17 cellular contexts compared by ENCODE assay signal in genomic region chr1:109027841-109028240, GRCh38. TPM values are rescaled to one million over a fixed set of nuclear protein-coding genes. Genes with fewer than 3 reads are reported as not detected.
DNase-seq lines count a peak whose midpoint lies in the region; ATAC-seq and TF ChIP-seq lines count a peak whose summit lies in the region.
"Had no signal": no experiment of that assay in that cellular context is flagged by ENCODE, and none has a peak within 500 bp of the region (broad histone marks: within the 10 kb centered on the region; RNA-seq: fewer than 3 reads in every experiment).

No MANE protein-coding gene starts in this region.

- no peak overlapping the region for H4K5ac ChIP-seq in mesendoderm (ENCODE audit: low read length)

- RAD21 ChIA-PET in HCT116 (lab: Charles Lee; ENCODE audit: low non-redundant PET in 1 of 2, low total read pairs in 2 of 2, uncharacterized antibody in 2 of 2, unreplicated experiment in 2 of 2) = no interaction called here

- H3K79me1 ChIP-seq in mesendoderm (ENCODE audit: low read length) = no peaks in the 10 kb centered on the region

- H3K4me2 ChIP-seq in HCT116 (ENCODE audit: low read length) (no peak overlapping the region), mesendoderm (ENCODE audit: low read length) (no peak overlapping the region)

- no peak overlapping the region for H2BK15ac ChIP-seq in mesendoderm (replicated peaks; ENCODE audit: low read depth)

- no peak overlapping the region for H3K27ac Mint-ChIP-seq in CD14-positive monocyte
- H3K27ac Mint-ChIP-seq: activated naive CD8-positive, alpha-beta T cell; T-cell had no signal

- H3K4me3 ChIP-seq in HCT116 (replicated peaks in 1 of 2; ENCODE audit: low read depth in 1 of 2, low read length in 2 of 2) = no peak overlapping the region
- no peak overlapping the region for H3K4me3 ChIP-seq in adipocyte (ENCODE audit: low read length)
- H3K4me3 ChIP-seq in mesendoderm (ENCODE audit: low read length) = no peak overlapping the region
- H3K4me3 ChIP-seq in transverse colon = no peak overlapping the region
- H3K4me3 ChIP-seq: tibial artery had no signal

- H3K27me3 ChIP-seq in HCT116 (ENCODE audit: insufficient read depth, low read length) = no peaks in the 10 kb centered on the region
- H3K27me3 ChIP-seq in adipocyte (replicated peaks; ENCODE audit: control insufficient read depth, insufficient read depth, low read length) = no peaks in the 10 kb centered on the region
- no peaks in the 10 kb centered on the region for H3K27me3 ChIP-seq in mesendoderm (ENCODE audit: insufficient read depth, low read length, poor library complexity)
- H3K27me3 ChIP-seq in transverse colon = no peaks in the 10 kb centered on the region
- H3K27me3 ChIP-seq: tibial artery had no signal

- TF ChIP-seq CTCF in CD14-positive monocyte (IDR thresholded peaks at IDR 0.05) (peak; percentile 62), HCT116 (IDR thresholded peaks at IDR 0.05 in 2 of 3, conservative IDR thresholded peaks at IDR 0.05 in 1 of 3; ENCODE audit: borderline replicate concordance in 1 of 3, insufficient read depth in 1 of 3, low read depth in 2 of 3, low read length in 2 of 3) (peak in 2 of 3 experiments; percentile 12 to 41; a peak in 3 of 6 replicates), transverse colon (IDR thresholded peaks at IDR 0.05) (no peak)

- no TSS peak for BruUV-seq in HCT116 (replicated peaks; lab: Mats Ljungman, UMichigan)

- H3K4me1 Mint-ChIP-seq in CD14-positive monocyte = no peaks in the 10 kb centered on the region

- H3K27me3 Mint-ChIP-seq in CD14-positive monocyte (ENCODE audit: low read depth in 3 of 3) = no peaks in the 10 kb centered on the region
- H3K27me3 Mint-ChIP-seq: activated naive CD8-positive, alpha-beta T cell; T-cell had no signal

- POLR2A ChIA-PET in HCT116 (lab: Charles Lee) = interaction anchor here (1.0 kb wide), 1 partner anchor 12 kb away, joined by 4 read pairs; no protein-coding TSS in a partner anchor

- no peak overlapping the region for H2BK5ac ChIP-seq in mesendoderm (ENCODE audit: low read length)

- intact Hi-C loops in CD14-positive monocyte (cut with micrococcal nuclease) = loop anchor here in 1 of 2 donors (10.0 kb wide), 1 partner anchor 167 kb away; no protein-coding TSS in a partner anchor
- intact Hi-C loops in HCT116 (cut with micrococcal nuclease) = no loop called here
- intact Hi-C loops in transverse colon (cut with DNase I; ENCODE audit: low total_unique reads) = no loop called here

- H3K36me3 Mint-ChIP-seq in CD14-positive monocyte = peaks cover 3 to 9% of the 10 kb centered on the region in 2 donors

- no peaks in the 10 kb centered on the region for H3K9me3 Mint-ChIP-seq in CD14-positive monocyte
- H3K9me3 Mint-ChIP-seq: T-cell had no signal

- H3K23ac ChIP-seq in mesendoderm (ENCODE audit: low read length) = no peak overlapping the region

- no peak overlapping the region for H2AK5ac ChIP-seq in mesendoderm (ENCODE audit: low read length)

- TF ChIP-seq RAD21 in HCT116 (IDR thresholded peaks at IDR 0.05; ENCODE audit: low read depth) = no peak

- no peak overlapping the region for H3K56ac ChIP-seq in mesendoderm (ENCODE audit: low read length)

- H2AFZ ChIP-seq in HCT116 (ENCODE audit: low read depth, low read length, poor library complexity, severe bottlenecking) = no peak overlapping the region

- H3K9ac ChIP-seq in HCT116 (ENCODE audit: low read length) (no peak overlapping the region), adipocyte (ENCODE audit: low read length) (no peak overlapping the region), mesendoderm (ENCODE audit: low read length) (no peak overlapping the region)

- no peaks in the 10 kb centered on the region for H3K9me2 ChIP-seq in HCT116 (ENCODE audit: insufficient read depth)

- ATAC-seq in HCT116 (no peak), HG03521 (IDR thresholded peaks at IDR 0.05; ENCODE audit: unreplicated experiment) (no peak), GM21786 (IDR thresholded peaks at IDR 0.05; ENCODE audit: unreplicated experiment) (no peak)
- ATAC-seq: left colon, T-cell had no signal

- H3K4me1 ChIP-seq in HCT116 (ENCODE audit: control insufficient read depth in 1 of 2, insufficient read depth in 2 of 2, low read length in 2 of 2) (no peaks in the 10 kb centered on the region), adipocyte (ENCODE audit: control insufficient read depth, insufficient read depth, low read length) (no peaks in the 10 kb centered on the region), mesendoderm (ENCODE audit: control insufficient read depth, low read depth, low read length) (no peaks in the 10 kb centered on the region), transverse colon (no peaks in the 10 kb centered on the region)
- H3K4me1 ChIP-seq: tibial artery had no signal

- DNase-seq in CD14-positive monocyte (ENCODE audit: low spot score) (no peak), HCT116 (ENCODE audit: low read depth, low spot score) (no peak), adipocyte (ENCODE audit: low read depth) (peak; percentile 8), mesendoderm (no peak), transverse colon (no peak)
- DNase-seq: caudate nucleus, COR-L47, GF-D8, GOT3, left colon, NCI-H1436 treated with DMSO at 0.1 percent for 48 hours, NCI-H446, T-cell, tibial artery had no signal

- CTCF ChIA-PET in HCT116 (lab: Charles Lee) = interaction anchor here (0.8 to 1.6 kb wide), 8 partner anchors 10 to 85 kb away, joined by 3 to 15 read pairs (median 4); partner anchors contain the start of gene WDR47

- H3K4ac ChIP-seq in mesendoderm (ENCODE audit: low read depth, low read length) = no peak overlapping the region

- peak overlapping the region; percentile 76 for H4K8ac ChIP-seq in mesendoderm (ENCODE audit: low read depth, low read length)

- H3K18ac ChIP-seq in mesendoderm (ENCODE audit: low read length) = no peak overlapping the region

- no peaks in the 10 kb centered on the region for H4K20me1 ChIP-seq in HCT116 (ENCODE audit: insufficient read depth)

- H2BK120ac ChIP-seq in mesendoderm (ENCODE audit: low read depth, low read length) = no peak overlapping the region

- no peaks in the 10 kb centered on the region for H3K79me2 ChIP-seq in HCT116 (ENCODE audit: insufficient read depth, low read length)
- no peaks in the 10 kb centered on the region for H3K79me2 ChIP-seq in mesendoderm (ENCODE audit: control insufficient read depth, insufficient read depth, low read length)

- no peak for TF ChIP-seq EP300 in transverse colon (IDR thresholded peaks at IDR 0.05; ENCODE audit: low read depth)

- H3K27ac ChIP-seq in HCT116 (ENCODE audit: low read depth, low read length) (no peak overlapping the region), mesendoderm (ENCODE audit: low read depth, low read length) (no peak overlapping the region), transverse colon (no peak overlapping the region)
- H3K27ac ChIP-seq: tibial artery had no signal

- H3K36me3 ChIP-seq in HCT116 (ENCODE audit: control insufficient read depth in 1 of 2, insufficient read depth in 2 of 2, low read length in 2 of 2) (no peaks in the 10 kb centered on the region), adipocyte (ENCODE audit: control insufficient read depth, insufficient read depth, low read length, severe bottlenecking) (no peaks in the 10 kb centered on the region), mesendoderm (ENCODE audit: control insufficient read depth, insufficient read depth, low read length) (no peaks in the 10 kb centered on the region), transverse colon (no peaks in the 10 kb centered on the region)

- H3K4me3 Mint-ChIP-seq in CD14-positive monocyte = no peak overlapping the region
- H3K4me3 Mint-ChIP-seq: activated naive CD8-positive, alpha-beta T cell; T-cell had no signal

- no peak for TF ChIP-seq POLR2A in HCT116 (IDR thresholded peaks at IDR 0.05; ENCODE audit: borderline replicate concordance, extremely low read depth, insufficient read depth, insufficient read length)
- TF ChIP-seq POLR2A in transverse colon (IDR thresholded peaks at IDR 0.05) = no peak

- no peaks in the 10 kb centered on the region for H3K9me3 ChIP-seq in HCT116 (ENCODE audit: control insufficient read depth in 1 of 2, insufficient read depth in 1 of 2, low read depth in 1 of 2, low read length in 2 of 2)
- H3K9me3 ChIP-seq in adipocyte (ENCODE audit: control insufficient read depth, low read length) = no peaks in the 10 kb centered on the region
- no peaks in the 10 kb centered on the region for H3K9me3 ChIP-seq in transverse colon
- H3K9me3 ChIP-seq: tibial artery had no signal

- in situ Hi-C loops in transverse colon (cut with MboI; ENCODE audit: low pct_ligation_motif_present in 1 of 4, low pct_unique_long_range_greater_than_20kb in 1 of 4, low sequenced_read_pairs in 3 of 4) = no loop called here

TF ChIP-seq in HCT116, 20 proteins besides CTCF, POLR2A, EP300 and RAD21 (continues in another document):
- TF ChIP-seq ZBTB33 (IDR thresholded peaks at IDR 0.05; ENCODE audit: extremely low read depth, insufficient replicate concordance, low read length) (no peak), SRF (IDR thresholded peaks at IDR 0.05; ENCODE audit: low read depth) (no peak), ZNF274 (IDR thresholded peaks at IDR 0.05; ENCODE audit: low read depth, low read length) (no peak)
- TF ChIP-seq, protein P1, sequence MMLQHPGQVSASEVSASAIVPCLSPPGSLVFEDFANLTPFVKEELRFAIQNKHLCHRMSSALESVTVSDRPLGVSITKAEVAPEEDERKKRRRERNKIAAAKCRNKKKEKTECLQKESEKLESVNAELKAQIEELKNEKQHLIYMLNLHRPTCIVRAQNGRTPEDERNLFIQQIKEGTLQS (IDR thresholded peaks at IDR 0.05) = no peak

RNA-seq across cellular contexts. Expression of gene WDR47, which starts 14.1 kb away (rescaled TPM):
- 1 to 10 TPM; 5.2 to 6.0 TPM for polyA plus RNA-seq in CD14-positive monocyte
- total RNA-seq in HCT116 (2021; ENCODE audit: unreplicated experiment) = 9.3 TPM
- 3.1 and 4.5 TPM in 2 replicates for polyA plus RNA-seq in HCT116 (2012)
- 2.6 TPM for polyA plus RNA-seq in mesendoderm (2013, experiment 1 of 2)
- polyA plus RNA-seq in mesendoderm (2013, experiment 2 of 2) = 2.5 TPM
- total RNA-seq in transverse colon = 10 to 100 TPM in 2 of 4 donors, 1 to 10 TPM in 2; 6.7 to 12.1 (median 9.7) TPM

RNA-seq across cellular contexts. Expression of gene TAF13, which starts 48.0 kb away (rescaled TPM):
- 1 to 10 TPM; 1.2 to 5.2 TPM for polyA plus RNA-seq in CD14-positive monocyte
- total RNA-seq in HCT116 (2021; ENCODE audit: unreplicated experiment) (27.3 TPM), transverse colon (10 to 100 TPM in 3 of 4 donors, 1 to 10 TPM in 1; 4.0 to 33.0 (median 32.0) TPM)
- 11.8 and 13.7 TPM in 2 replicates for polyA plus RNA-seq in HCT116 (2012)
- polyA plus RNA-seq in mesendoderm (2013, experiment 1 of 2) = 51.8 TPM
- polyA plus RNA-seq in mesendoderm (2013, experiment 2 of 2) = 54.0 TPM

Comparison
In these comparisons a context has a peak if more than half of its experiments do, and no peak if none do; other contexts are left out.
1. CTCF ChIP-seq: peak in CD14-positive monocyte (single experiment) and HCT116 (2 of 3); none in transverse colon (0 of 5).